Comparison of ENCODE assay signal across 1 cellular context in the genomic region with DNA sequence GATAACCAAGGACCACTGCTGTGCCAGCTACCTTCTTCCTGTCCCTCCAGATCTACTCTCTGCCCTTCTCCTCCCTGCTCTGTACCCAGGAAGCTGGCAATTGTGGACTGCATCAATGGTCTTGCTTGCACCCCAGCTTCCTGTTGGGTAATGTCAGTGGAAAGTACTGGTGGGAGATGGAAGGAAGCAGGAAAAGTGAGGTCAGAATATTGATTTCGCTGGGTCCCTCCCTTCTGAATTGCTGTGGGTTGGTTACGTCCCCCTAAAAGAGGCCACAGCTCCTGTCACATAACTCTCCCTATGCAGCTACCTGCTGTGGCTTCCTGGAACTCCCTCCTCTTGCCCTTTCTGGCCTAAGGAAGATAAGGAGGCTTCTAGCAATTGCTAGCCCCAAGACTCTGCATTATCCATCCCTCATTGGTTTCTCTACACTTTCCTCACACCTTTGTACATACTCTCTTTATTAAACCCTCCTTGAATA.
A peak's percentile ranks its signal among the peaks of the same experiment; 100 is the strongest.
TF ChIP-seq lines count a peak whose summit lies in the region.

No MANE protein-coding gene starts in this region.

TF ChIP-seq in K562, 482 proteins besides CTCF, POLR2A, EP300 and RAD21 (continued from another document and continues in another):
- TF ChIP-seq, protein P1, sequence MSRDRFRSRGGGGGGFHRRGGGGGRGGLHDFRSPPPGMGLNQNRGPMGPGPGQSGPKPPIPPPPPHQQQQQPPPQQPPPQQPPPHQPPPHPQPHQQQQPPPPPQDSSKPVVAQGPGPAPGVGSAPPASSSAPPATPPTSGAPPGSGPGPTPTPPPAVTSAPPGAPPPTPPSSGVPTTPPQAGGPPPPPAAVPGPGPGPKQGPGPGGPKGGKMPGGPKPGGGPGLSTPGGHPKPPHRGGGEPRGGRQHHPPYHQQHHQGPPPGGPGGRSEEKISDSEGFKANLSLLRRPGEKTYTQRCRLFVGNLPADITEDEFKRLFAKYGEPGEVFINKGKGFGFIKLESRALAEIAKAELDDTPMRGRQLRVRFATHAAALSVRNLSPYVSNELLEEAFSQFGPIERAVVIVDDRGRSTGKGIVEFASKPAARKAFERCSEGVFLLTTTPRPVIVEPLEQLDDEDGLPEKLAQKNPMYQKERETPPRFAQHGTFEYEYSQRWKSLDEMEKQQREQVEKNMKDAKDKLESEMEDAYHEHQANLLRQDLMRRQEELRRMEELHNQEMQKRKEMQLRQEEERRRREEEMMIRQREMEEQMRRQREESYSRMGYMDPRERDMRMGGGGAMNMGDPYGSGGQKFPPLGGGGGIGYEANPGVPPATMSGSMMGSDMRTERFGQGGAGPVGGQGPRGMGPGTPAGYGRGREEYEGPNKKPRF (IDR thresholded peaks at IDR 0.05; ENCODE audit: low read depth, low read length), result no peak
- TF ChIP-seq SIRT6 (IDR thresholded peaks at IDR 0.05; ENCODE audit: low read depth, low read length), result no peak
- no peak for TF ChIP-seq XRCC4 (IDR thresholded peaks at IDR 0.05; ENCODE audit: extremely low read depth, insufficient read depth, insufficient read length)
- TF ChIP-seq IRF2 (CRISPR knock-in tag; IDR thresholded peaks at IDR 0.05), result no peak
- TF ChIP-seq POLR2AphosphoS2 (IDR thresholded peaks at IDR 0.05; ENCODE audit: low read length), result no peak
- peak in 1 of 2 experiments; percentile 29 for TF ChIP-seq E2F6 (IDR thresholded peaks at IDR 0.05; ENCODE audit: borderline replicate concordance in 1 of 2, extremely low read depth in 1 of 2, insufficient read depth in 1 of 2, insufficient read length in 1 of 2, low read depth in 1 of 2, low read length in 1 of 2, poor library complexity in 1 of 2, severe bottlenecking in 1 of 2)
- TF ChIP-seq, protein P2, sequence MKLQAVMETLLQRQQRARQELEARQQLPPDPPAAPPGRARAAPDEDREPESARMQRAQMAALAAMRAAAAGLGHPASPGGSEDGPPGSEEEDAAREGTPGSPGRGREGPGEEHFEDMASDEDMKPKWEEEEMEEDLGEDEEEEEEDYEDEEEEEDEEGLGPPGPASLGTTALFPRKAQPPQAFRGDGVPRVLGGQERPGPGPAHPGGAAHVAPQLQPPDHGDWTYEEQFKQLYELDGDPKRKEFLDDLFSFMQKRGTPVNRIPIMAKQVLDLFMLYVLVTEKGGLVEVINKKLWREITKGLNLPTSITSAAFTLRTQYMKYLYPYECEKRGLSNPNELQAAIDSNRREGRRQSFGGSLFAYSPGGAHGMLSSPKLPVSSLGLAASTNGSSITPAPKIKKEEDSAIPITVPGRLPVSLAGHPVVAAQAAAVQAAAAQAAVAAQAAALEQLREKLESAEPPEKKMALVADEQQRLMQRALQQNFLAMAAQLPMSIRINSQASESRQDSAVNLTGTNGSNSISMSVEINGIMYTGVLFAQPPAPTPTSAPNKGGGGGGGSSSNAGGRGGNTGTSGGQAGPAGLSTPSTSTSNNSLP (IDR thresholded peaks at IDR 0.05; ENCODE audit: borderline replicate concordance, low read depth, low read length), result peak; percentile 56; the same call in 1 of the 2 replicates
- peak; percentile 48 to 97; a peak in 3 of 4 replicates for TF ChIP-seq ETV6 (IDR thresholded peaks at IDR 0.05; ENCODE audit: borderline replicate concordance in 1 of 2, low read depth in 2 of 2, low read length in 1 of 2)
- TF ChIP-seq ETV6 (CRISPR knock-in tag; IDR thresholded peaks at IDR 0.05; ENCODE audit: borderline replicate concordance), result no peak
- TF ChIP-seq ETV1 (tag; conservative IDR thresholded peaks at IDR 0.05; ENCODE audit: low read depth), result peak; percentile 74
- TF ChIP-seq TEAD4 (IDR thresholded peaks at IDR 0.05; ENCODE audit: low read length), result peak; percentile 78
- no peak for TF ChIP-seq TEAD4 (CRISPR knock-in tag; IDR thresholded peaks at IDR 0.05; ENCODE audit: borderline replicate concordance)
- TF ChIP-seq RNF2 (IDR thresholded peaks at IDR 0.05), result peak; percentile 55; the same call in 1 of the 2 replicates
- no peak for TF ChIP-seq ZNF124 (CRISPR knock-in tag; IDR thresholded peaks at IDR 0.05)
- no peak for TF ChIP-seq JUNB (CRISPR knock-in tag; conservative IDR thresholded peaks at IDR 0.05)
- TF ChIP-seq RHOXF2B (CRISPR knock-in tag; conservative IDR thresholded peaks at IDR 0.05), result no peak
- TF ChIP-seq, protein P3, sequence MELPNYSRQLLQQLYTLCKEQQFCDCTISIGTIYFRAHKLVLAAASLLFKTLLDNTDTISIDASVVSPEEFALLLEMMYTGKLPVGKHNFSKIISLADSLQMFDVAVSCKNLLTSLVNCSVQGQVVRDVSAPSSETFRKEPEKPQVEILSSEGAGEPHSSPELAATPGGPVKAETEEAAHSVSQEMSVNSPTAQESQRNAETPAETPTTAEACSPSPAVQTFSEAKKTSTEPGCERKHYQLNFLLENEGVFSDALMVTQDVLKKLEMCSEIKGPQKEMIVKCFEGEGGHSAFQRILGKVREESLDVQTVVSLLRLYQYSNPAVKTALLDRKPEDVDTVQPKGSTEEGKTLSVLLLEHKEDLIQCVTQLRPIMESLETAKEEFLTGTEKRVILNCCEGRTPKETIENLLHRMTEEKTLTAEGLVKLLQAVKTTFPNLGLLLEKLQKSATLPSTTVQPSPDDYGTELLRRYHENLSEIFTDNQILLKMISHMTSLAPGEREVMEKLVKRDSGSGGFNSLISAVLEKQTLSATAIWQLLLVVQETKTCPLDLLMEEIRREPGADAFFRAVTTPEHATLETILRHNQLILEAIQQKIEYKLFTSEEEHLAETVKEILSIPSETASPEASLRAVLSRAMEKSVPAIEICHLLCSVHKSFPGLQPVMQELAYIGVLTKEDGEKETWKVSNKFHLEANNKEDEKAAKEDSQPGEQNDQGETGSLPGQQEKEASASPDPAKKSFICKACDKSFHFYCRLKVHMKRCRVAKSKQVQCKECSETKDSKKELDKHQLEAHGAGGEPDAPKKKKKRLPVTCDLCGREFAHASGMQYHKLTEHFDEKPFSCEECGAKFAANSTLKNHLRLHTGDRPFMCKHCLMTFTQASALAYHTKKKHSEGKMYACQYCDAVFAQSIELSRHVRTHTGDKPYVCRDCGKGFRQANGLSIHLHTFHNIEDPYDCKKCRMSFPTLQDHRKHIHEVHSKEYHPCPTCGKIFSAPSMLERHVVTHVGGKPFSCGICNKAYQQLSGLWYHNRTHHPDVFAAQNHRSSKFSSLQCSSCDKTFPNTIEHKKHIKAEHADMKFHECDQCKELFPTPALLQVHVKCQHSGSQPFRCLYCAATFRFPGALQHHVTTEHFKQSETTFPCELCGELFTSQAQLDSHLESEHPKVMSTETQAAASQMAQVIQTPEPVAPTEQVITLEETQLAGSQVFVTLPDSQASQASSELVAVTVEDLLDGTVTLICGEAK (IDR thresholded peaks at IDR 0.05), result no peak; the same call in 1 of the 2 replicates
- TF ChIP-seq, protein P3 (CRISPR knock-in tag; IDR thresholded peaks at IDR 0.05), result no peak
- TF ChIP-seq ZNF175 (CRISPR knock-in tag; IDR thresholded peaks at IDR 0.05; ENCODE audit: low read depth), result no peak
- no peak for TF ChIP-seq FOS (IDR thresholded peaks at IDR 0.05; ENCODE audit: extremely low read depth, insufficient read length)
- no peak for TF ChIP-seq FOSL1 (tag; conservative IDR thresholded peaks at IDR 0.05)
- TF ChIP-seq RBM34 (IDR thresholded peaks at IDR 0.05; ENCODE audit: borderline replicate concordance, insufficient read depth, low read length), result no peak
- TF ChIP-seq, protein P4, sequence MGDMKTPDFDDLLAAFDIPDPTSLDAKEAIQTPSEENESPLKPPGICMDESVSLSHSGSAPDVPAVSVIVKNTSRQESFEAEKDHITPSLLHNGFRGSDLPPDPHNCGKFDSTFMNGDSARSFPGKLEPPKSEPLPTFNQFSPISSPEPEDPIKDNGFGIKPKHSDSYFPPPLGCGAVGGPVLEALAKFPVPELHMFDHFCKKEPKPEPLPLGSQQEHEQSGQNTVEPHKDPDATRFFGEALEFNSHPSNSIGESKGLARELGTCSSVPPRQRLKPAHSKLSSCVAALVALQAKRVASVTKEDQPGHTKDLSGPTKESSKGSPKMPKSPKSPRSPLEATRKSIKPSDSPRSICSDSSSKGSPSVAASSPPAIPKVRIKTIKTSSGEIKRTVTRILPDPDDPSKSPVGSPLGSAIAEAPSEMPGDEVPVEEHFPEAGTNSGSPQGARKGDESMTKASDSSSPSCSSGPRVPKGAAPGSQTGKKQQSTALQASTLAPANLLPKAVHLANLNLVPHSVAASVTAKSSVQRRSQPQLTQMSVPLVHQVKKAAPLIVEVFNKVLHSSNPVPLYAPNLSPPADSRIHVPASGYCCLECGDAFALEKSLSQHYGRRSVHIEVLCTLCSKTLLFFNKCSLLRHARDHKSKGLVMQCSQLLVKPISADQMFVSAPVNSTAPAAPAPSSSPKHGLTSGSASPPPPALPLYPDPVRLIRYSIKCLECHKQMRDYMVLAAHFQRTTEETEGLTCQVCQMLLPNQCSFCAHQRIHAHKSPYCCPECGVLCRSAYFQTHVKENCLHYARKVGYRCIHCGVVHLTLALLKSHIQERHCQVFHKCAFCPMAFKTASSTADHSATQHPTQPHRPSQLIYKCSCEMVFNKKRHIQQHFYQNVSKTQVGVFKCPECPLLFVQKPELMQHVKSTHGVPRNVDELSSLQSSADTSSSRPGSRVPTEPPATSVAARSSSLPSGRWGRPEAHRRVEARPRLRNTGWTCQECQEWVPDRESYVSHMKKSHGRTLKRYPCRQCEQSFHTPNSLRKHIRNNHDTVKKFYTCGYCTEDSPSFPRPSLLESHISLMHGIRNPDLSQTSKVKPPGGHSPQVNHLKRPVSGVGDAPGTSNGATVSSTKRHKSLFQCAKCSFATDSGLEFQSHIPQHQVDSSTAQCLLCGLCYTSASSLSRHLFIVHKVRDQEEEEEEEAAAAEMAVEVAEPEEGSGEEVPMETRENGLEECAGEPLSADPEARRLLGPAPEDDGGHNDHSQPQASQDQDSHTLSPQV (IDR thresholded peaks at IDR 0.05), result peak; percentile 62
- peak; percentile 49; the same call in 1 of the 2 replicates for TF ChIP-seq FOXM1 (IDR thresholded peaks at IDR 0.05; ENCODE audit: low read depth)
- no peak for TF ChIP-seq FOXM1 (CRISPR knock-in tag; IDR thresholded peaks at IDR 0.05; ENCODE audit: low read depth)
- peak; percentile 76 for TF ChIP-seq GATA2 (CRISPR knock-in tag; IDR thresholded peaks at IDR 0.05)
- TF ChIP-seq CBFA2T2 (conservative IDR thresholded peaks at IDR 0.05), result peak; percentile 81
- no peak for TF ChIP-seq ZFP36 (IDR thresholded peaks at IDR 0.05; ENCODE audit: low read depth, low read length, partially characterized antibody)
- TF ChIP-seq POLR2AphosphoS5 (IDR thresholded peaks at IDR 0.05; ENCODE audit: control insufficient read depth, insufficient read depth, low read depth, low read length), result peak; percentile 44; the same call in 1 of the 2 replicates
- no peak for TF ChIP-seq HEY1 (CRISPR knock-in tag; IDR thresholded peaks at IDR 0.05; ENCODE audit: borderline replicate concordance)
- TF ChIP-seq NCOR1 (IDR thresholded peaks at IDR 0.05), result peak; percentile 81
- no peak for TF ChIP-seq ZKSCAN1 (IDR thresholded peaks at IDR 0.05; ENCODE audit: low read depth, low read length)
- TF ChIP-seq MEIS2 (IDR thresholded peaks at IDR 0.05; ENCODE audit: partially characterized antibody), result peak; percentile 28
- TF ChIP-seq MAX (CRISPR knock-in tag; IDR thresholded peaks at IDR 0.05), result no peak
- TF ChIP-seq, protein P5, sequence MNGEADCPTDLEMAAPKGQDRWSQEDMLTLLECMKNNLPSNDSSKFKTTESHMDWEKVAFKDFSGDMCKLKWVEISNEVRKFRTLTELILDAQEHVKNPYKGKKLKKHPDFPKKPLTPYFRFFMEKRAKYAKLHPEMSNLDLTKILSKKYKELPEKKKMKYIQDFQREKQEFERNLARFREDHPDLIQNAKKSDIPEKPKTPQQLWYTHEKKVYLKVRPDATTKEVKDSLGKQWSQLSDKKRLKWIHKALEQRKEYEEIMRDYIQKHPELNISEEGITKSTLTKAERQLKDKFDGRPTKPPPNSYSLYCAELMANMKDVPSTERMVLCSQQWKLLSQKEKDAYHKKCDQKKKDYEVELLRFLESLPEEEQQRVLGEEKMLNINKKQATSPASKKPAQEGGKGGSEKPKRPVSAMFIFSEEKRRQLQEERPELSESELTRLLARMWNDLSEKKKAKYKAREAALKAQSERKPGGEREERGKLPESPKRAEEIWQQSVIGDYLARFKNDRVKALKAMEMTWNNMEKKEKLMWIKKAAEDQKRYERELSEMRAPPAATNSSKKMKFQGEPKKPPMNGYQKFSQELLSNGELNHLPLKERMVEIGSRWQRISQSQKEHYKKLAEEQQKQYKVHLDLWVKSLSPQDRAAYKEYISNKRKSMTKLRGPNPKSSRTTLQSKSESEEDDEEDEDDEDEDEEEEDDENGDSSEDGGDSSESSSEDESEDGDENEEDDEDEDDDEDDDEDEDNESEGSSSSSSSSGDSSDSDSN (IDR thresholded peaks at IDR 0.05; ENCODE audit: borderline replicate concordance in 1 of 2, low read depth in 2 of 2, low read length in 2 of 2), result no peak
